Comparison of ENCODE assay signal across 18 cellular contexts in genomic region chr3:59644479-59645075, GRCh38.
DNase-seq lines count a peak whose midpoint lies in the region; TF ChIP-seq lines count a peak whose summit lies in the region.
"Had no signal": no experiment of that assay in that cellular context is flagged by ENCODE, and none has a peak within 500 bp of the region (broad histone marks: within the 10 kb centered on the region; RNA-seq: fewer than 3 reads in every experiment).

No MANE protein-coding gene starts in this region.

- DNase-seq in Ammon's horn (ENCODE audit: low spot score) (peak; percentile 57), globus pallidus (ENCODE audit: low spot score) (peak; percentile 75), midbrain (lab: John Stamatoyannopoulos, UW) (peak; percentile 67), NCI-H2107 treated with DMSO at 0.1 percent for 48 hours (lab: John Stamatoyannopoulos, UW; ENCODE audit: unreplicated experiment) (no peak), NCI-H2171 treated with DMSO at 0.1 percent for 48 hours (lab: John Stamatoyannopoulos, UW) (no peak)
- no peak for DNase-seq in effector memory CD4-positive, alpha-beta T cell
- DNase-seq: BE2C; CD4-positive, CD25-positive, alpha-beta regulatory T cell; EL; Kasumi-1; MG63; NCI-H1417; NCI-H2081 treated with DMSO at 0.1 percent for 48 hours; NCI-H226; NCI-H774 had no signal

- no peak for TF ChIP-seq CTCF in Loucy (conservative IDR thresholded peaks at IDR 0.05; ENCODE audit: low read length)

- no peaks in the 10 kb centered on the region for H3F3A ChIP-seq in Loucy (ENCODE audit: low read depth)

- no peaks in the 10 kb centered on the region for H4K20me1 ChIP-seq in Loucy (ENCODE audit: insufficient read depth, low read length, poor library complexity, severe bottlenecking)

- H3K27me3 ChIP-seq in Loucy (ENCODE audit: insufficient read depth, low read length, poor library complexity, severe bottlenecking): no peaks in the 10 kb centered on the region
- H3K27me3 ChIP-seq in effector memory CD4-positive, alpha-beta T cell (replicated peaks; ENCODE audit: control insufficient read depth, insufficient read depth, low read length, poor library complexity, severe bottlenecking): no peaks in the 10 kb centered on the region
- H3K27me3 ChIP-seq: BE2C, MG63, SJSA1 had no signal

- no peak overlapping the region for H3K27ac ChIP-seq in effector memory CD4-positive, alpha-beta T cell (ENCODE audit: insufficient read depth, low read length, poor library complexity, severe bottlenecking)
- H3K27ac ChIP-seq: A549, SJSA1 had no signal

- peak overlapping the region; percentile 27; the same call in 1 of the 2 replicates for H2AFZ ChIP-seq in Loucy (ENCODE audit: low read length)

- H3K36me3 ChIP-seq in Loucy (ENCODE audit: insufficient read depth, low read length): no peaks in the 10 kb centered on the region
- H3K36me3 ChIP-seq in effector memory CD4-positive, alpha-beta T cell (ENCODE audit: control insufficient read depth, insufficient read depth, low read length): no peaks in the 10 kb centered on the region
- H3K36me3 ChIP-seq: BE2C, MG63, SJSA1 had no signal

- H3K4me3 ChIP-seq in Loucy (ENCODE audit: low read length, poor library complexity, severe bottlenecking): no peak overlapping the region
- H3K4me3 ChIP-seq in effector memory CD4-positive, alpha-beta T cell (ENCODE audit: insufficient read depth, low read depth, low read length, poor library complexity, severe bottlenecking): no peak overlapping the region
- H3K4me3 ChIP-seq: A549, MG63, SJSA1 had no signal

- H3K4me1 ChIP-seq in Loucy (ENCODE audit: insufficient read depth, low read length, poor library complexity, severe bottlenecking): no peaks in the 10 kb centered on the region
- H3K4me1 ChIP-seq in effector memory CD4-positive, alpha-beta T cell (ENCODE audit: control insufficient read depth, insufficient read depth, low read length, poor library complexity, severe bottlenecking): no peaks in the 10 kb centered on the region
- H3K4me1 ChIP-seq: A549, BE2C, SJSA1 had no signal

- no peak overlapping the region for H3K9ac ChIP-seq in Loucy (ENCODE audit: low read depth, low read length, poor library complexity, severe bottlenecking)

- H3K4me2 ChIP-seq in Loucy (ENCODE audit: low read depth, low read length, poor library complexity, severe bottlenecking): no peak overlapping the region
- H3K4me2 ChIP-seq: A549 had no signal

- H3K9me3 ChIP-seq in Loucy (ENCODE audit: insufficient read depth, low read depth, low read length): 0 out of 2 replicates have a peak, but pooled peaks cover 4% of the 10 kb centered on the region
- no peaks in the 10 kb centered on the region for H3K9me3 ChIP-seq in effector memory CD4-positive, alpha-beta T cell (ENCODE audit: control insufficient read depth, low read length)
- H3K9me3 ChIP-seq: BE2C, MG63, SJSA1 had no signal

- no peaks in the 10 kb centered on the region for H3K9me2 ChIP-seq in Loucy (replicated peaks; ENCODE audit: low read depth, low read length)

- no peaks in the 10 kb centered on the region for H3K79me2 ChIP-seq in Loucy (ENCODE audit: insufficient read depth, low read length)

Comparison
In these comparisons a context has a peak if more than half of its experiments do, and no peak if none do; other contexts are left out.
1. DNase-seq: peak in Ammon's horn (single experiment), globus pallidus (single experiment) and midbrain (single experiment); none in effector memory CD4-positive, alpha-beta T cell (0 of 3), NCI-H2107 treated with DMSO at 0.1 percent for 48 hours (single experiment) and NCI-H2171 treated with DMSO at 0.1 percent for 48 hours (single experiment).